18 cellular contexts compared by ENCODE assay signal in genomic region chr7:22879285-22879684, GRCh38.
DNase-seq lines count a peak whose midpoint lies in the region; ATAC-seq and TF ChIP-seq lines count a peak whose summit lies in the region.
"Had no signal": no experiment of that assay in that cellular context is flagged by ENCODE, and none has a peak within 500 bp of the region (broad histone marks: within the 10 kb centered on the region; RNA-seq: fewer than 3 reads in every experiment).

No MANE protein-coding gene starts in this region.

- DNase-seq in HL-60 (ENCODE audit: low read depth in 1 of 2, low spot score in 1 of 2): peak in 1 of 2 experiments; percentile 75
- peak; percentile 25 for DNase-seq in NOMO-1 treated with DMSO at 0.1 percent for 48 hours (lab: John Stamatoyannopoulos, UW; ENCODE audit: unreplicated experiment)
- peak; percentile 47 for DNase-seq in SKM-1 treated with dmso at 0.1 percent for 144 hours (lab: John Stamatoyannopoulos, UW; ENCODE audit: unreplicated experiment)
- no peak for DNase-seq in nephron progenitor cell
- DNase-seq in D341Med (ENCODE audit: low spot score): no peak
- DNase-seq: DMS 273 treated with DMSO at 0.1 percent for 48 hours, DND-41, IMR-90, NCI-H1105, NCI-H2081, NCI-H510A, NCI-H748 treated with DMSO at 0.1 percent for 48 hours, T1000 had no signal

- H3K4me1 Mint-ChIP-seq in nephron progenitor cell: peaks cover 15% of the 10 kb centered on the region

- TF ChIP-seq CTCF in HL-60 (IDR thresholded peaks at IDR 0.05; ENCODE audit: insufficient read depth, low read length) (no peak), nephron progenitor cell (IDR thresholded peaks at IDR 0.05) (no peak)

- 0 out of 2 replicates have a peak overlapping the region, but pooled peaks have one; percentile 18 for H3K27ac ChIP-seq in HL-60 (replicated peaks)

- H3K27me3 ChIP-seq in HL-60 (ENCODE audit: insufficient read depth, poor library complexity, severe bottlenecking): no peaks in the 10 kb centered on the region

- peaks cover 3% of the 10 kb centered on the region for H3K27me3 Mint-ChIP-seq in nephron progenitor cell (ENCODE audit: low read depth, poor library complexity)
- H3K27me3 Mint-ChIP-seq: B cell had no signal

- H3K27ac Mint-ChIP-seq in nephron progenitor cell: peak overlapping the region; percentile 40
- H3K27ac Mint-ChIP-seq: B cell had no signal

- no peaks in the 10 kb centered on the region for H3K9me3 Mint-ChIP-seq in nephron progenitor cell

- no peak overlapping the region for H3K4me3 ChIP-seq in HL-60 (replicated peaks; ENCODE audit: insufficient read depth, low read length)

- H3K4me3 Mint-ChIP-seq in nephron progenitor cell: no peak overlapping the region
- H3K4me3 Mint-ChIP-seq: B cell had no signal

- ATAC-seq in GM18502 (IDR thresholded peaks at IDR 0.05; ENCODE audit: poor library complexity, unreplicated experiment) (no peak), GM19351 (IDR thresholded peaks at IDR 0.05; ENCODE audit: unreplicated experiment) (no peak), GM21786 (IDR thresholded peaks at IDR 0.05; ENCODE audit: unreplicated experiment) (no peak)
- ATAC-seq: Right ventricle myocardium inferior had no signal

- no peaks in the 10 kb centered on the region for H3K36me3 Mint-ChIP-seq in nephron progenitor cell (ENCODE audit: low read depth)

Comparison
In these comparisons a context has a peak if more than half of its experiments do, and no peak if none do; other contexts are left out.
1. DNase-seq: peak in NOMO-1 treated with DMSO at 0.1 percent for 48 hours (single experiment) and SKM-1 treated with dmso at 0.1 percent for 144 hours (single experiment); none in nephron progenitor cell (single experiment) and D341Med (single experiment).